ENCODE assay signal across 1 cellular context in genomic region chr17:81558941-81559806, GRCh38.
TF ChIP-seq lines count a peak whose summit lies in the region.

No MANE protein-coding gene starts in this region.

TF ChIP-seq in K562, 482 proteins besides CTCF, POLR2A, EP300 and RAD21:
- TF ChIP-seq ZBTB33 (CRISPR knock-in tag; IDR thresholded peaks at IDR 0.05) (peak; percentile 77), CHAMP1 (IDR thresholded peaks at IDR 0.05) (no peak), RBM22 (IDR thresholded peaks at IDR 0.05; ENCODE audit: low read depth, low read length, poor library complexity, severe bottlenecking) (peak; percentile 40), POLR2G (IDR thresholded peaks at IDR 0.05; ENCODE audit: low read depth, low read length) (peak; percentile 53), ZNF280A (IDR thresholded peaks at IDR 0.05; ENCODE audit: low read depth, partially characterized antibody) (no peak)
